Comparison of ENCODE assay signal across 20 cellular contexts in the genomic region with DNA sequence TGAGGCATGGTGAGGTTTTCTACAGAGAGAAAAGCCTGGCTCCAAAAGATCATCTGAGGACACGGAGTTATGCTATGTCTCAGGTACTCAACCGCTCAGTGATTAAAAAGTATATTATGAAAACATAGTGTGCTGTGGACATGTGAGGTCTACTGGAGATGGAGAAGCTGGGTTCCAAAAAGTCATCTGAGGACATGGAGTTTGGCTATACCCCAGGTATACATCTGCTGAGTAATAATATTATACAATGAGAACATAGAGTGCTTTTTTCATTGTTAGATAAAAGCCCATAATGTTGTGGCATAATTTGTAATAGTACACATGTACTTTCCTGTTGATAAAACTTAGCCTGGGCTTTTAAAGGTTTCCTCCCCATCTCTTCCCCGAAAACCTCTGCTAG.
"Had no signal": no experiment of that assay in that cellular context is flagged by ENCODE, and none has a peak within 500 bp of the region (broad histone marks: within the 10 kb centered on the region; RNA-seq: fewer than 3 reads in every experiment).

No MANE protein-coding gene starts in this region.

- H3K4me3 ChIP-seq: MG63, SJCRH30 had no signal

- DNase-seq: KBM-7, MG63, NCI-H1092, NCI-H1105 treated with DMSO at 0.1 percent for 48 hours, NCI-H1417 treated with DMSO at 0.1 percent for 48 hours, NCI-H146, NCI-H1694 treated with DMSO at 0.1 percent for 48 hours, NCI-H1930, NCI-H2081, NCI-H2107, NCI-H2227 treated with DMSO at 0.1 percent for 48 hours, NCI-H446, NCI-H510A, NCI-H524 treated with DMSO at 0.1 percent for 48 hours, NCI-H69, NCI-H774, RPMI8226, SHP77 treated with DMSO at 0.1 percent for 48 hours, SJCRH30 had no signal

- H3K27me3 ChIP-seq: SJCRH30 had no signal

- H3K9me3 ChIP-seq: MG63, SJCRH30 had no signal

- H3K27ac ChIP-seq: SJCRH30 had no signal

- H3K36me3 ChIP-seq: MG63, SJCRH30 had no signal

- ATAC-seq: SK-N-SH treated with all-trans-retinoic acid at 6 μM for 48 hours had no signal

- H3K4me1 ChIP-seq: SJCRH30 had no signal
